In genomic region chr15:41148065-41148464, GRCh38 we compare ENCODE assay signal across 32 cellular contexts.
"Had no signal": no experiment of that assay in that cellular context is flagged by ENCODE, and none has a peak within 500 bp of the region (broad histone marks: within the 10 kb centered on the region; RNA-seq: fewer than 3 reads in every experiment).

No MANE protein-coding gene starts in this region.

- H3K9me3 ChIP-seq: ascending aorta had no signal

- H3K4me3 ChIP-seq: ascending aorta, cardiac muscle cell had no signal

- ATAC-seq: activated CD4-positive, alpha-beta T cell treated with anti-CD3 and anti-CD28 coated beads for 36 hours; activated CD4-positive, CD25-positive, alpha-beta regulatory T cell treated with anti-CD3 and anti-CD28 coated beads, Interleukin-2, amount 50 U/mL, for 24 hours; activated CD8-positive, alpha-beta memory T cell treated with anti-CD3 and anti-CD28 coated beads, Interleukin-2, amount 10 ng/mL, durations not matched to agents 7 days and 5 days; activated CD8-positive, alpha-beta T cell treated with anti-CD3 and anti-CD28 coated beads, Interleukin-2, amount 10 ng/mL, durations not matched to agents 7 days and 5 days; activated naive CD8-positive, alpha-beta T cell treated with anti-CD3 and anti-CD28 coated beads, Interleukin-2, amount 50 U/mL, for 24 hours; WTC11 had no signal

- H3K27me3 ChIP-seq: ascending aorta, cardiac muscle cell had no signal

- H3K36me3 ChIP-seq: ascending aorta, cardiac muscle cell, WERI-Rb-1 had no signal

- H3K4me1 ChIP-seq: ascending aorta had no signal

- DNase-seq: activated CD4-positive, alpha-beta memory T cell treated with anti-CD3 and anti-CD28 coated beads, Interleukin-2, amount 10 ng/mL, durations not matched to agents 7 days and 5 days; activated CD4-positive, alpha-beta T cell treated with anti-CD3 and anti-CD28 coated beads for 1 hour; activated CD4-positive, alpha-beta T cell treated with anti-CD3 and anti-CD28 coated beads for 36 hours; activated CD4-positive, alpha-beta T cell treated with anti-CD3 and anti-CD28 coated beads for 48 hours; activated CD4-positive, alpha-beta T cell treated with anti-CD3 and anti-CD28 coated beads, Interleukin-2, amount 10 ng/mL, durations not matched to agents 7 days and 5 days; activated CD4-positive, alpha-beta T cell treated with anti-CD3 and anti-CD28 coated beads, Interleukin-2, amount 50 U/mL, for 48 hours; activated CD4-positive, CD25-positive, alpha-beta regulatory T cell; activated CD8-positive, alpha-beta memory T cell treated with anti-CD3 and anti-CD28 coated beads for 24 hours; activated CD8-positive, alpha-beta memory T cell treated with anti-CD3 and anti-CD28 coated beads, Interleukin-2, amount 10 ng/mL, durations not matched to agents 7 days and 5 days; activated CD8-positive, alpha-beta memory T cell treated with anti-CD3 and anti-CD28 coated beads, Interleukin-2, amount 50 U/mL, for 48 hours; activated CD8-positive, alpha-beta T cell treated with anti-CD3 and anti-CD28 coated beads, Interleukin-2, amount 10 ng/mL, durations not matched to agents 7 days and 5 days; activated effector memory CD4-positive, alpha-beta T cell treated with Interleukin-2 at 50 U/mL for 16 hours; activated gamma-delta T cell; activated naive CD4-positive, alpha-beta T cell treated with anti-CD3 and anti-CD28 coated beads, Interleukin-2, amount 10 ng/mL, durations not matched to agents 7 days and 5 days; activated naive CD4-positive, alpha-beta T cell treated with Interleukin-2 at 50 U/mL for 16 hours; activated naive CD8-positive, alpha-beta T cell treated with anti-CD3 and anti-CD28 coated beads, Interleukin-2, amount 10 ng/mL, durations not matched to agents 7 days and 5 days; activated naive CD8-positive, alpha-beta T cell treated with anti-CD3 and anti-CD28 coated beads, Interleukin-2, amount 50 U/mL, for 24 hours; activated T-cell treated with anti-CD3 and anti-CD28 coated beads, Interleukin-2, amount 50 U/mL, for 24 hours; activated T-cell treated with anti-CD3 and anti-CD28 coated beads, Interleukin-2, amount 50 U/mL, for 48 hours; amygdala; anterior cingulate cortex; caudate nucleus; cerebellar nuclear complex; T-helper 2 cell; T-helper 9 cell; WERI-Rb-1 had no signal

- H3K27ac ChIP-seq: ascending aorta, cardiac muscle cell, WERI-Rb-1 had no signal

- FAIRE-seq: bronchial epithelial cell, TTC549 had no signal
